In the genomic region with DNA sequence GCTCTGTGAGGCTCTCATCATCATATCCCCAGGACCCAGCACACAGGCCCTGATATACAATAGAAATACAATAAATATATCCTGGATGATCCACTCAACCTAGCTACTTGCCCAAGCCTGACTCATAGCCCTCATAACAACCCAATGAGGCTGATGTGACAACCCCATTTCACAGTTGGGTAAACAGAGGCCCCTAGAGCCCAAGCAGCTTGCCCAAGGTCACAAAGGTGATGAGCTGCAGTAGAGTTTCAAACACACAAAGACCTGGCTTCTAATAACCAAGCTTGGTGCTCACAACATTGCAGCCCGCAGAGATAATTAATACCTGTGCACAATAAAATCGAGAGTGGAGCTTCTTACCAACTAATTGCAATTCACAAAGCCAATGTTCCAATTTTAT, we compare ENCODE assay signal across 1 cellular context.
TF ChIP-seq lines count a peak whose summit lies in the region.

No MANE protein-coding gene starts in this region.

TF ChIP-seq in GM23338, 12 proteins besides CTCF, POLR2A, EP300 and RAD21 (continued from another document):
- TF ChIP-seq, protein P1, sequence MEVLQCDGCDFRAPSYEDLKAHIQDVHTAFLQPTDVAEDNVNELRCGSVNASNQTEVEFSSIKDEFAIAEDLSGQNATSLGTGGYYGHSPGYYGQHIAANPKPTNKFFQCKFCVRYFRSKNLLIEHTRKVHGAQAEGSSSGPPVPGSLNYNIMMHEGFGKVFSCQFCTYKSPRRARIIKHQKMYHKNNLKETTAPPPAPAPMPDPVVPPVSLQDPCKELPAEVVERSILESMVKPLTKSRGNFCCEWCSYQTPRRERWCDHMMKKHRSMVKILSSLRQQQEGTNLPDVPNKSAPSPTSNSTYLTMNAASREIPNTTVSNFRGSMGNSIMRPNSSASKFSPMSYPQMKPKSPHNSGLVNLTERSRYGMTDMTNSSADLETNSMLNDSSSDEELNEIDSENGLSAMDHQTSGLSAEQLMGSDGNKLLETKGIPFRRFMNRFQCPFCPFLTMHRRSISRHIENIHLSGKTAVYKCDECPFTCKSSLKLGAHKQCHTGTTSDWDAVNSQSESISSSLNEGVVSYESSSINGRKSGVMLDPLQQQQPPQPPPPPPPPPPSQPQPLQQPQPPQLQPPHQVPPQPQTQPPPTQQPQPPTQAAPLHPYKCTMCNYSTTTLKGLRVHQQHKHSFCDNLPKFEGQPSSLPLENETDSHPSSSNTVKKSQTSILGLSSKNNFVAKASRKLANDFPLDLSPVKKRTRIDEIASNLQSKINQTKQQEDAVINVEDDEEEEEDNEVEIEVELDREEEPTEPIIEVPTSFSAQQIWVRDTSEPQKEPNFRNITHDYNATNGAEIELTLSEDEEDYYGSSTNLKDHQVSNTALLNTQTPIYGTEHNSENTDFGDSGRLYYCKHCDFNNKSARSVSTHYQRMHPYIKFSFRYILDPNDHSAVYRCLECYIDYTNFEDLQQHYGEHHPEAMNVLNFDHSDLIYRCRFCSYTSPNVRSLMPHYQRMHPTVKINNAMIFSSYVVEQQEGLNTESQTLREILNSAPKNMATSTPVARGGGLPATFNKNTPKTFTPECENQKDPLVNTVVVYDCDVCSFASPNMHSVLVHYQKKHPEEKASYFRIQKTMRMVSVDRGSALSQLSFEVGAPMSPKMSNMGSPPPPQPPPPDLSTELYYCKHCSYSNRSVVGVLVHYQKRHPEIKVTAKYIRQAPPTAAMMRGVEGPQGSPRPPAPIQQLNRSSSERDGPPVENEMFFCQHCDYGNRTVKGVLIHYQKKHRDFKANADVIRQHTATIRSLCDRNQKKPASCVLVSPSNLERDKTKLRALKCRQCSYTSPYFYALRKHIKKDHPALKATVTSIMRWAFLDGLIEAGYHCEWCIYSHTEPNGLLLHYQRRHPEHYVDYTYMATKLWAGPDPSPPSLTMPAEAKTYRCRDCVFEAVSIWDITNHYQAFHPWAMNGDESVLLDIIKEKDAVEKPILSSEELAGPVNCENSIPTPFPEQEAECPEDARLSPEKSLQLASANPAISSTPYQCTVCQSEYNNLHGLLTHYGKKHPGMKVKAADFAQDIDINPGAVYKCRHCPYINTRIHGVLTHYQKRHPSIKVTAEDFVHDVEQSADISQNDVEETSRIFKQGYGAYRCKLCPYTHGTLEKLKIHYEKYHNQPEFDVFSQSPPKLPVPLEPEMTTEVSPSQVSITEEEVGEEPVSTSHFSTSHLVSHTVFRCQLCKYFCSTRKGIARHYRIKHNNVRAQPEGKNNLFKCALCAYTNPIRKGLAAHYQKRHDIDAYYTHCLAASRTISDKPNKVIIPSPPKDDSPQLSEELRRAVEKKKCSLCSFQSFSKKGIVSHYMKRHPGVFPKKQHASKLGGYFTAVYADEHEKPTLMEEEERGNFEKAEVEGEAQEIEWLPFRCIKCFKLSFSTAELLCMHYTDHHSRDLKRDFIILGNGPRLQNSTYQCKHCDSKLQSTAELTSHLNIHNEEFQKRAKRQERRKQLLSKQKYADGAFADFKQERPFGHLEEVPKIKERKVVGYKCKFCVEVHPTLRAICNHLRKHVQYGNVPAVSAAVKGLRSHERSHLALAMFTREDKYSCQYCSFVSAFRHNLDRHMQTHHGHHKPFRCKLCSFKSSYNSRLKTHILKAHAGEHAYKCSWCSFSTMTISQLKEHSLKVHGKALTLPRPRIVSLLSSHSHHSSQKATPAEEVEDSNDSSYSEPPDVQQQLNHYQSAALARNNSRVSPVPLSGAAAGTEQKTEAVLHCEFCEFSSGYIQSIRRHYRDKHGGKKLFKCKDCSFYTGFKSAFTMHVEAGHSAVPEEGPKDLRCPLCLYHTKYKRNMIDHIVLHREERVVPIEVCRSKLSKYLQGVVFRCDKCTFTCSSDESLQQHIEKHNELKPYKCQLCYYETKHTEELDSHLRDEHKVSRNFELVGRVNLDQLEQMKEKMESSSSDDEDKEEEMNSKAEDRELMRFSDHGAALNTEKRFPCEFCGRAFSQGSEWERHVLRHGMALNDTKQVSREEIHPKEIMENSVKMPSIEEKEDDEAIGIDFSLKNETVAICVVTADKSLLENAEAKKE (CRISPR knock-in tag; IDR thresholded peaks at IDR 0.05), result no peak
- TF ChIP-seq, protein P2, sequence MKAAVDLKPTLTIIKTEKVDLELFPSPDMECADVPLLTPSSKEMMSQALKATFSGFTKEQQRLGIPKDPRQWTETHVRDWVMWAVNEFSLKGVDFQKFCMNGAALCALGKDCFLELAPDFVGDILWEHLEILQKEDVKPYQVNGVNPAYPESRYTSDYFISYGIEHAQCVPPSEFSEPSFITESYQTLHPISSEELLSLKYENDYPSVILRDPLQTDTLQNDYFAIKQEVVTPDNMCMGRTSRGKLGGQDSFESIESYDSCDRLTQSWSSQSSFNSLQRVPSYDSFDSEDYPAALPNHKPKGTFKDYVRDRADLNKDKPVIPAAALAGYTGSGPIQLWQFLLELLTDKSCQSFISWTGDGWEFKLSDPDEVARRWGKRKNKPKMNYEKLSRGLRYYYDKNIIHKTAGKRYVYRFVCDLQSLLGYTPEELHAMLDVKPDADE (IDR thresholded peaks at IDR 0.05), result no peak
- TF ChIP-seq JUNB (IDR thresholded peaks at IDR 0.05; ENCODE audit: unreplicated experiment) (no peak), STAT1 (IDR thresholded peaks at IDR 0.05; ENCODE audit: unreplicated experiment) (no peak), ZNF114 (CRISPR knock-in tag; IDR thresholded peaks at IDR 0.05) (no peak), NANOG (IDR thresholded peaks at IDR 0.05; ENCODE audit: borderline replicate concordance) (no peak)
- TF ChIP-seq, protein P3, sequence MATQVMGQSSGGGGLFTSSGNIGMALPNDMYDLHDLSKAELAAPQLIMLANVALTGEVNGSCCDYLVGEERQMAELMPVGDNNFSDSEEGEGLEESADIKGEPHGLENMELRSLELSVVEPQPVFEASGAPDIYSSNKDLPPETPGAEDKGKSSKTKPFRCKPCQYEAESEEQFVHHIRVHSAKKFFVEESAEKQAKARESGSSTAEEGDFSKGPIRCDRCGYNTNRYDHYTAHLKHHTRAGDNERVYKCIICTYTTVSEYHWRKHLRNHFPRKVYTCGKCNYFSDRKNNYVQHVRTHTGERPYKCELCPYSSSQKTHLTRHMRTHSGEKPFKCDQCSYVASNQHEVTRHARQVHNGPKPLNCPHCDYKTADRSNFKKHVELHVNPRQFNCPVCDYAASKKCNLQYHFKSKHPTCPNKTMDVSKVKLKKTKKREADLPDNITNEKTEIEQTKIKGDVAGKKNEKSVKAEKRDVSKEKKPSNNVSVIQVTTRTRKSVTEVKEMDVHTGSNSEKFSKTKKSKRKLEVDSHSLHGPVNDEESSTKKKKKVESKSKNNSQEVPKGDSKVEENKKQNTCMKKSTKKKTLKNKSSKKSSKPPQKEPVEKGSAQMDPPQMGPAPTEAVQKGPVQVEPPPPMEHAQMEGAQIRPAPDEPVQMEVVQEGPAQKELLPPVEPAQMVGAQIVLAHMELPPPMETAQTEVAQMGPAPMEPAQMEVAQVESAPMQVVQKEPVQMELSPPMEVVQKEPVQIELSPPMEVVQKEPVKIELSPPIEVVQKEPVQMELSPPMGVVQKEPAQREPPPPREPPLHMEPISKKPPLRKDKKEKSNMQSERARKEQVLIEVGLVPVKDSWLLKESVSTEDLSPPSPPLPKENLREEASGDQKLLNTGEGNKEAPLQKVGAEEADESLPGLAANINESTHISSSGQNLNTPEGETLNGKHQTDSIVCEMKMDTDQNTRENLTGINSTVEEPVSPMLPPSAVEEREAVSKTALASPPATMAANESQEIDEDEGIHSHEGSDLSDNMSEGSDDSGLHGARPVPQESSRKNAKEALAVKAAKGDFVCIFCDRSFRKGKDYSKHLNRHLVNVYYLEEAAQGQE (IDR thresholded peaks at IDR 0.05; ENCODE audit: unreplicated experiment), result no peak
